ENCODE assay signal across 1 cellular context in the genomic region with DNA sequence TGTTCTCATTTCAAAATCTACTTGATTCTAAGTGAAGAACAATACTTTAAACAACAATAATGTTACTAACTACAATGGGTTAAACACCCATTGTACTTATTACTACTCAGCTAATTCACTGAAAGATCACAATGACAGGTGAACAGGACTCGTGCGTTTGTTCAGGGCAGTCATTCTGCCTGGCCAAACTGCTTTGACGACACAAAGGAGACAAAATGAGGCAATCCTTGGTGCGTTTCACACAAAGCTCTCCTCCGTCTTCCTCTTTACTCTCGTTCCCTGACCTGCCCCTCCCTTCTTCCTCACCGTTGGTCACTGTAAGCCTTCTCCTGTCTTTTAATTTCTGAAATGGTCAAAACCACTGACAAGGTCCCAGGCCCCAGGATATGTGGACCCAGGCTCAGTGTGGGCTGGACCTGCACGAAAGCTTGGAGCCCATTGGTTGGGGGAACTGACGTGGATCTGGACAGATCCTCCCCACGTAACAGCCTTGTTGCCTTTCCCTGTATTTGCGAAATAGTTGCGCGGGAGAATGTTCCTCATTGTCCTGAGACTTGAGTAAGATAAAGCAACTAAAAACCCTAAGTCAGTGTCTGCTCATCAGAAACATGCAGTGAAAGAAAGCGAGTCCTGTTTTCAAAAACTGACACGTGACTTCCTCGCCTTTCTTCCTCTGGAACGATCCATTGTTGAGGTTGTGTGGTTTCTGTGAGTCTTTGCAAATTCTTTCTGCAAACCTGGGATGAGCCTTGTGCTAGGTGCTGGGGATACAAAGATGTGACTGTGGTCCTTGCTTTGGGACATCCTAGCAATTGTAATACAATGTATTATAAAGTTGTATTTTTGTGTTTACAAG.
TF ChIP-seq lines count a peak whose summit lies in the region.

No MANE protein-coding gene starts in this region.

TF ChIP-seq in SK-N-SH, 30 proteins besides CTCF, POLR2A, EP300 and RAD21 (continued from another document):
- TF ChIP-seq, protein P1, sequence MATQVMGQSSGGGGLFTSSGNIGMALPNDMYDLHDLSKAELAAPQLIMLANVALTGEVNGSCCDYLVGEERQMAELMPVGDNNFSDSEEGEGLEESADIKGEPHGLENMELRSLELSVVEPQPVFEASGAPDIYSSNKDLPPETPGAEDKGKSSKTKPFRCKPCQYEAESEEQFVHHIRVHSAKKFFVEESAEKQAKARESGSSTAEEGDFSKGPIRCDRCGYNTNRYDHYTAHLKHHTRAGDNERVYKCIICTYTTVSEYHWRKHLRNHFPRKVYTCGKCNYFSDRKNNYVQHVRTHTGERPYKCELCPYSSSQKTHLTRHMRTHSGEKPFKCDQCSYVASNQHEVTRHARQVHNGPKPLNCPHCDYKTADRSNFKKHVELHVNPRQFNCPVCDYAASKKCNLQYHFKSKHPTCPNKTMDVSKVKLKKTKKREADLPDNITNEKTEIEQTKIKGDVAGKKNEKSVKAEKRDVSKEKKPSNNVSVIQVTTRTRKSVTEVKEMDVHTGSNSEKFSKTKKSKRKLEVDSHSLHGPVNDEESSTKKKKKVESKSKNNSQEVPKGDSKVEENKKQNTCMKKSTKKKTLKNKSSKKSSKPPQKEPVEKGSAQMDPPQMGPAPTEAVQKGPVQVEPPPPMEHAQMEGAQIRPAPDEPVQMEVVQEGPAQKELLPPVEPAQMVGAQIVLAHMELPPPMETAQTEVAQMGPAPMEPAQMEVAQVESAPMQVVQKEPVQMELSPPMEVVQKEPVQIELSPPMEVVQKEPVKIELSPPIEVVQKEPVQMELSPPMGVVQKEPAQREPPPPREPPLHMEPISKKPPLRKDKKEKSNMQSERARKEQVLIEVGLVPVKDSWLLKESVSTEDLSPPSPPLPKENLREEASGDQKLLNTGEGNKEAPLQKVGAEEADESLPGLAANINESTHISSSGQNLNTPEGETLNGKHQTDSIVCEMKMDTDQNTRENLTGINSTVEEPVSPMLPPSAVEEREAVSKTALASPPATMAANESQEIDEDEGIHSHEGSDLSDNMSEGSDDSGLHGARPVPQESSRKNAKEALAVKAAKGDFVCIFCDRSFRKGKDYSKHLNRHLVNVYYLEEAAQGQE (IDR thresholded peaks at IDR 0.05; ENCODE audit: low read depth, low read length) = no peak
- TF ChIP-seq POLR2AphosphoS5 (IDR thresholded peaks at IDR 0.05; ENCODE audit: low read depth, low read length) = no peak
- TF ChIP-seq TAF1 (IDR thresholded peaks at IDR 0.05; ENCODE audit: borderline replicate concordance, low read depth, low read length) = no peak
- TF ChIP-seq TEAD4 (IDR thresholded peaks at IDR 0.05; ENCODE audit: borderline replicate concordance, insufficient read depth) = no peak
